ENCODE assay signal across 17 cellular contexts in the genomic region with DNA sequence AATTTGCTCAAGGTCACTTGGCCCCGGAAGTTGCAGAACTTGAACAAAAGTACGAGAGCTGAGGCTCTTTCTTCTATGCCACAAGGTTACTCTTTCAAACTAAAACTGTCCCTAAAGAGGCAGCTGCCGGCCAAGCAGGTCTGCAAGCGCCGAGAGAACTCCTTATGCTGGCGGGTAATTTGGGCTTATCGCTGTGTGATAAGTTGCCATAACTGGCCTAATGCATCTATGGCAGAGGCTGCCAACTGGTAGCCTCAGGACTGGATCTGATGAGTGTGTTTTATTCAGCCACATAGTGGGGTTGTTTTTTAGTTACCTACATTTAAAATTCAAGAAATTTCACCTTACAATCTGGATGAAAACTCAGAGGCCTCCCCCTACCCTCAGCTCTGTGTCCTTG.
DNase-seq lines count a peak whose midpoint lies in the region; ATAC-seq and TF ChIP-seq lines count a peak whose summit lies in the region.
"Had no signal": no experiment of that assay in that cellular context is flagged by ENCODE, and none has a peak within 500 bp of the region (broad histone marks: within the 10 kb centered on the region; RNA-seq: fewer than 3 reads in every experiment).

No MANE protein-coding gene starts in this region.

- H3K4me3 ChIP-seq in left ventricle myocardium inferior (no peak overlapping the region), heart right ventricle (no peak overlapping the region)
- H3K4me3 ChIP-seq in CD8-positive, alpha-beta memory T cell (ENCODE audit: low read length), result no peak overlapping the region

- ATAC-seq in Right ventricle myocardium superior (ENCODE audit: poor library complexity) (peak; percentile 66), heart right ventricle (peak in 3 of 8 donors; percentile 23 to 54 (median 49))
- ATAC-seq: CD8-positive, alpha-beta T cell had no signal

- WGBS in heart right ventricle, 2 donors, result 55 to 69% methylated on average over 7 of the region's 7 CpGs

- H3K27ac ChIP-seq in left ventricle myocardium inferior (replicated peaks) (no peak overlapping the region), heart right ventricle (peak overlapping the region in 7 of 10 donors; percentile 9 to 78 (median 49))
- H3K27ac ChIP-seq in CD8-positive, alpha-beta memory T cell (ENCODE audit: low read depth, low read length), result no peak overlapping the region
- H3K27ac ChIP-seq: HL-60 had no signal

- no peaks in the 10 kb centered on the region for H3K9me3 ChIP-seq in left ventricle myocardium inferior (replicated peaks)
- no peaks in the 10 kb centered on the region for H3K9me3 ChIP-seq in heart right ventricle
- no peaks in the 10 kb centered on the region for H3K9me3 ChIP-seq in CD8-positive, alpha-beta memory T cell (ENCODE audit: low read length)
- H3K9me3 ChIP-seq: Caco-2 had no signal

- intact Hi-C loops in Right ventricle myocardium superior (cut with DNase I) (no loop called here), left ventricle myocardium inferior (cut with micrococcal nuclease) (no loop called here), heart right ventricle (cut with DNase I) (no loop called here)

- H3K27me3 Mint-ChIP-seq in osteocyte (ENCODE audit: unreplicated experiment), result no peaks in the 10 kb centered on the region
- peaks cover 17 to 47% of the 10 kb centered on the region in 2 donors for H3K27me3 Mint-ChIP-seq in CD8-positive, alpha-beta memory T cell

- peaks cover 17% of the 10 kb centered on the region for H3K27me3 ChIP-seq in left ventricle myocardium inferior (ENCODE audit: low read depth)
- H3K27me3 ChIP-seq in heart right ventricle, result peaks cover 0 to 6% (median 0%) of the 10 kb centered on the region in 7 donors
- H3K27me3 ChIP-seq in CD8-positive, alpha-beta memory T cell (ENCODE audit: insufficient read depth, low read length, poor library complexity, severe bottlenecking), result no peaks in the 10 kb centered on the region

- H3K4me1 ChIP-seq in left ventricle myocardium inferior, result peaks cover 45% of the 10 kb centered on the region
- H3K4me1 ChIP-seq in heart right ventricle, result peaks cover 14 to 49% (median 43%) of the 10 kb centered on the region in 9 donors
- no peaks in the 10 kb centered on the region for H3K4me1 ChIP-seq in CD8-positive, alpha-beta memory T cell (ENCODE audit: insufficient read depth, low read length)
- H3K4me1 ChIP-seq: Caco-2 had no signal

- POLR2A ChIA-PET in CD8-positive, alpha-beta memory T cell (lab: Charles Lee), result no interaction called here

- no peaks in the 10 kb centered on the region for H3K36me3 ChIP-seq in left ventricle myocardium inferior
- no peaks in the 10 kb centered on the region for H3K36me3 ChIP-seq in heart right ventricle
- H3K36me3 ChIP-seq in CD8-positive, alpha-beta memory T cell (ENCODE audit: insufficient read depth, low read length), result no peaks in the 10 kb centered on the region

- CTCF ChIA-PET in CD8-positive, alpha-beta memory T cell (lab: Charles Lee), result no interaction called here

- DNase-seq in Right ventricle myocardium superior, result peak; percentile 44
- no peak for DNase-seq in left ventricle myocardium inferior
- peak; percentile 66 for DNase-seq in NCI-H1092 (lab: John Stamatoyannopoulos, UW)
- DNase-seq in heart right ventricle, result peak in 1 of 2 donors; percentile 21
- DNase-seq in osteocyte (ENCODE audit: extremely low spot score, unreplicated experiment), result no peak
- no peak for DNase-seq in CD8-positive, alpha-beta memory T cell
- DNase-seq in SHP77 (lab: John Stamatoyannopoulos, UW), result no peak
- DNase-seq in NCI-H2029 (lab: John Stamatoyannopoulos, UW), result no peak
- DNase-seq: Caco-2; CD8-positive, alpha-beta T cell; DND-41; GF-D8; HCEC 1CT; HFFc6 had no signal

- H3K36me3 Mint-ChIP-seq in osteocyte (ENCODE audit: unreplicated experiment), result no peaks in the 10 kb centered on the region
- H3K36me3 Mint-ChIP-seq in CD8-positive, alpha-beta memory T cell, result no peaks in the 10 kb centered on the region
- H3K36me3 Mint-ChIP-seq: CD8-positive, alpha-beta T cell had no signal

- no peak overlapping the region for H3K4me3 Mint-ChIP-seq in osteocyte (ENCODE audit: unreplicated experiment)
- H3K4me3 Mint-ChIP-seq in CD8-positive, alpha-beta memory T cell, result no peak overlapping the region
- H3K4me3 Mint-ChIP-seq: B cell; CD14-positive monocyte; CD8-positive, alpha-beta T cell; HFFc6 had no signal

- TF ChIP-seq CTCF in left ventricle myocardium inferior (IDR thresholded peaks at IDR 0.05; ENCODE audit: borderline replicate concordance) (no peak), heart right ventricle (IDR thresholded peaks at IDR 0.05) (no peak), osteocyte (IDR thresholded peaks at IDR 0.05) (no peak)

- H3K4me1 Mint-ChIP-seq in osteocyte (ENCODE audit: unreplicated experiment), result peaks cover 82% of the 10 kb centered on the region
- H3K4me1 Mint-ChIP-seq in CD8-positive, alpha-beta memory T cell, result no peaks in the 10 kb centered on the region
- H3K4me1 Mint-ChIP-seq: B cell had no signal

- H3K9me3 Mint-ChIP-seq in osteocyte (ENCODE audit: unreplicated experiment), result no peaks in the 10 kb centered on the region
- H3K9me3 Mint-ChIP-seq in CD8-positive, alpha-beta memory T cell, result no peaks in the 10 kb centered on the region
- H3K9me3 Mint-ChIP-seq: CD8-positive, alpha-beta T cell; HFFc6 had no signal

- peak overlapping the region; percentile 92 for H3K27ac Mint-ChIP-seq in osteocyte (ENCODE audit: unreplicated experiment)
- H3K27ac Mint-ChIP-seq in CD8-positive, alpha-beta memory T cell, result no peak overlapping the region
- H3K27ac Mint-ChIP-seq: B cell; CD8-positive, alpha-beta T cell; HFFc6 had no signal

Comparison
In these comparisons a context has a peak if more than half of its experiments do, and no peak if none do; other contexts are left out.
1. DNase-seq: peak in Right ventricle myocardium superior (single experiment) and NCI-H1092 (single experiment); none in left ventricle myocardium inferior (single experiment), osteocyte (single experiment), CD8-positive, alpha-beta memory T cell (0 of 5), SHP77 (0 of 2) and NCI-H2029 (single experiment).
2. H3K27ac ChIP-seq: peak in heart right ventricle (7 of 10); none in left ventricle myocardium inferior (single experiment) and CD8-positive, alpha-beta memory T cell (single experiment).